In the genomic region with DNA sequence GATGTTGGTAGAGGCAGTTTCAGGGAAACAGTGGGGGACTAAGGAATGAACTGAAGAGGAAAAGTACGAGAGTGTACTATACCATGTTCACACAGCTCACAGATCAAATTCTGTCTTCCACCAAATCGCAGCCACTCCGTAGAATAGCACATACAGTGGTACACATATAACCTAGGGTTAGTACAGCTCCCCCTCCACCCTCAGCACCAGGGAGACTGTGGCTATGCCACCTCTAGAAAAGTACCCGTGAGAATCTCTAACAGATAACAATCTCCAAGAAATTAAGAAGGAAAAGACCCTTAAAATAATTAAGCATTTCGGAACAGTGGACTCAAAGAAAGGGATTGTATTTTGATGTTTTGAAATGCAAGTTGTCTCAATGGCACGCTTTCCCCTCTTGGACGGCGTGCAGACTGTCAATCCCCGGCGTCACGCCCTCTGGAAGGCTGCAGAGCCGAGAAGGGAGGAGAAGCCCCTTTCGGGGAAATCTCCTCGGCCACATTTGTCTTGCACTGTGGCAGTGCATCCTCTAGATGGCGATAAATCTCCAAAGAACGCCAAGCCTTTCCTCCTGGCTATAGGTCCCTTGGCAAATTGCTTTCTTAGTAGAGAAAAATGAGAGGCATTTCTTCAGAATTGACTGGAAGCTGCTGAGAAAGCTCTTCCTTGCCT, we compare ENCODE assay signal across 1 cellular context.
TF ChIP-seq lines count a peak whose summit lies in the region.

No MANE protein-coding gene starts in this region.

TF ChIP-seq in GM23338, 12 proteins besides CTCF, POLR2A, EP300 and RAD21 (continued from another document):
- TF ChIP-seq, protein P1, sequence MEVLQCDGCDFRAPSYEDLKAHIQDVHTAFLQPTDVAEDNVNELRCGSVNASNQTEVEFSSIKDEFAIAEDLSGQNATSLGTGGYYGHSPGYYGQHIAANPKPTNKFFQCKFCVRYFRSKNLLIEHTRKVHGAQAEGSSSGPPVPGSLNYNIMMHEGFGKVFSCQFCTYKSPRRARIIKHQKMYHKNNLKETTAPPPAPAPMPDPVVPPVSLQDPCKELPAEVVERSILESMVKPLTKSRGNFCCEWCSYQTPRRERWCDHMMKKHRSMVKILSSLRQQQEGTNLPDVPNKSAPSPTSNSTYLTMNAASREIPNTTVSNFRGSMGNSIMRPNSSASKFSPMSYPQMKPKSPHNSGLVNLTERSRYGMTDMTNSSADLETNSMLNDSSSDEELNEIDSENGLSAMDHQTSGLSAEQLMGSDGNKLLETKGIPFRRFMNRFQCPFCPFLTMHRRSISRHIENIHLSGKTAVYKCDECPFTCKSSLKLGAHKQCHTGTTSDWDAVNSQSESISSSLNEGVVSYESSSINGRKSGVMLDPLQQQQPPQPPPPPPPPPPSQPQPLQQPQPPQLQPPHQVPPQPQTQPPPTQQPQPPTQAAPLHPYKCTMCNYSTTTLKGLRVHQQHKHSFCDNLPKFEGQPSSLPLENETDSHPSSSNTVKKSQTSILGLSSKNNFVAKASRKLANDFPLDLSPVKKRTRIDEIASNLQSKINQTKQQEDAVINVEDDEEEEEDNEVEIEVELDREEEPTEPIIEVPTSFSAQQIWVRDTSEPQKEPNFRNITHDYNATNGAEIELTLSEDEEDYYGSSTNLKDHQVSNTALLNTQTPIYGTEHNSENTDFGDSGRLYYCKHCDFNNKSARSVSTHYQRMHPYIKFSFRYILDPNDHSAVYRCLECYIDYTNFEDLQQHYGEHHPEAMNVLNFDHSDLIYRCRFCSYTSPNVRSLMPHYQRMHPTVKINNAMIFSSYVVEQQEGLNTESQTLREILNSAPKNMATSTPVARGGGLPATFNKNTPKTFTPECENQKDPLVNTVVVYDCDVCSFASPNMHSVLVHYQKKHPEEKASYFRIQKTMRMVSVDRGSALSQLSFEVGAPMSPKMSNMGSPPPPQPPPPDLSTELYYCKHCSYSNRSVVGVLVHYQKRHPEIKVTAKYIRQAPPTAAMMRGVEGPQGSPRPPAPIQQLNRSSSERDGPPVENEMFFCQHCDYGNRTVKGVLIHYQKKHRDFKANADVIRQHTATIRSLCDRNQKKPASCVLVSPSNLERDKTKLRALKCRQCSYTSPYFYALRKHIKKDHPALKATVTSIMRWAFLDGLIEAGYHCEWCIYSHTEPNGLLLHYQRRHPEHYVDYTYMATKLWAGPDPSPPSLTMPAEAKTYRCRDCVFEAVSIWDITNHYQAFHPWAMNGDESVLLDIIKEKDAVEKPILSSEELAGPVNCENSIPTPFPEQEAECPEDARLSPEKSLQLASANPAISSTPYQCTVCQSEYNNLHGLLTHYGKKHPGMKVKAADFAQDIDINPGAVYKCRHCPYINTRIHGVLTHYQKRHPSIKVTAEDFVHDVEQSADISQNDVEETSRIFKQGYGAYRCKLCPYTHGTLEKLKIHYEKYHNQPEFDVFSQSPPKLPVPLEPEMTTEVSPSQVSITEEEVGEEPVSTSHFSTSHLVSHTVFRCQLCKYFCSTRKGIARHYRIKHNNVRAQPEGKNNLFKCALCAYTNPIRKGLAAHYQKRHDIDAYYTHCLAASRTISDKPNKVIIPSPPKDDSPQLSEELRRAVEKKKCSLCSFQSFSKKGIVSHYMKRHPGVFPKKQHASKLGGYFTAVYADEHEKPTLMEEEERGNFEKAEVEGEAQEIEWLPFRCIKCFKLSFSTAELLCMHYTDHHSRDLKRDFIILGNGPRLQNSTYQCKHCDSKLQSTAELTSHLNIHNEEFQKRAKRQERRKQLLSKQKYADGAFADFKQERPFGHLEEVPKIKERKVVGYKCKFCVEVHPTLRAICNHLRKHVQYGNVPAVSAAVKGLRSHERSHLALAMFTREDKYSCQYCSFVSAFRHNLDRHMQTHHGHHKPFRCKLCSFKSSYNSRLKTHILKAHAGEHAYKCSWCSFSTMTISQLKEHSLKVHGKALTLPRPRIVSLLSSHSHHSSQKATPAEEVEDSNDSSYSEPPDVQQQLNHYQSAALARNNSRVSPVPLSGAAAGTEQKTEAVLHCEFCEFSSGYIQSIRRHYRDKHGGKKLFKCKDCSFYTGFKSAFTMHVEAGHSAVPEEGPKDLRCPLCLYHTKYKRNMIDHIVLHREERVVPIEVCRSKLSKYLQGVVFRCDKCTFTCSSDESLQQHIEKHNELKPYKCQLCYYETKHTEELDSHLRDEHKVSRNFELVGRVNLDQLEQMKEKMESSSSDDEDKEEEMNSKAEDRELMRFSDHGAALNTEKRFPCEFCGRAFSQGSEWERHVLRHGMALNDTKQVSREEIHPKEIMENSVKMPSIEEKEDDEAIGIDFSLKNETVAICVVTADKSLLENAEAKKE (CRISPR knock-in tag; IDR thresholded peaks at IDR 0.05), result no peak
- TF ChIP-seq, protein P2, sequence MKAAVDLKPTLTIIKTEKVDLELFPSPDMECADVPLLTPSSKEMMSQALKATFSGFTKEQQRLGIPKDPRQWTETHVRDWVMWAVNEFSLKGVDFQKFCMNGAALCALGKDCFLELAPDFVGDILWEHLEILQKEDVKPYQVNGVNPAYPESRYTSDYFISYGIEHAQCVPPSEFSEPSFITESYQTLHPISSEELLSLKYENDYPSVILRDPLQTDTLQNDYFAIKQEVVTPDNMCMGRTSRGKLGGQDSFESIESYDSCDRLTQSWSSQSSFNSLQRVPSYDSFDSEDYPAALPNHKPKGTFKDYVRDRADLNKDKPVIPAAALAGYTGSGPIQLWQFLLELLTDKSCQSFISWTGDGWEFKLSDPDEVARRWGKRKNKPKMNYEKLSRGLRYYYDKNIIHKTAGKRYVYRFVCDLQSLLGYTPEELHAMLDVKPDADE (IDR thresholded peaks at IDR 0.05), result no peak
- TF ChIP-seq CREB1 (CRISPR knock-in tag; IDR thresholded peaks at IDR 0.05; ENCODE audit: low read depth), result no peak
